Comparison of ENCODE assay signal across 22 cellular contexts in genomic region chr3:31668258-31668657, GRCh38.
DNase-seq lines count a peak whose midpoint lies in the region; ATAC-seq and TF ChIP-seq lines count a peak whose summit lies in the region.
"Had no signal": no experiment of that assay in that cellular context is flagged by ENCODE, and none has a peak within 500 bp of the region (broad histone marks: within the 10 kb centered on the region; RNA-seq: fewer than 3 reads in every experiment).

No MANE protein-coding gene starts in this region.

- H3K27ac ChIP-seq in PC-9 (peak overlapping the region; percentile 77), Peyer's patch (no peak overlapping the region)
- H3K27ac ChIP-seq: gastrocnemius medialis, upper lobe of right lung had no signal

- no peaks in the 10 kb centered on the region for H3K9me2 ChIP-seq in PC-9 (ENCODE audit: insufficient read depth)

- no peak overlapping the region for H3K4me3 ChIP-seq in PC-9
- no peak overlapping the region for H3K4me3 ChIP-seq in epithelial cell of proximal tubule (ENCODE audit: low read depth, low read length)
- H3K4me3 ChIP-seq in Peyer's patch = no peak overlapping the region
- H3K4me3 ChIP-seq: gastrocnemius medialis, K562, upper lobe of right lung had no signal

- H2AFZ ChIP-seq in PC-9 = 0 out of 2 replicates have a peak overlapping the region, but pooled peaks have one; percentile 45

- H3K4me2 ChIP-seq in PC-9 = peak overlapping the region; percentile 40

- ATAC-seq in HG02571 (IDR thresholded peaks at IDR 0.05; ENCODE audit: unreplicated experiment) = no peak
- ATAC-seq: gastrocnemius medialis; HCT116; K562; left cardiac atrium; stimulated activated naive B cell treated with anti-CD40 and anti-IgM and Interleukin-4, amounts not matched to agents 10 μg/mL and 1 μg/mL and 100 μg/mL, for 72 hours; upper lobe of right lung; WTC11 had no signal

- TF ChIP-seq POLR2A in Peyer's patch (IDR thresholded peaks at IDR 0.05) = no peak

- CTCF ChIA-PET in PC-9 (lab: Charles Lee) = no interaction called here

- H3K4me1 ChIP-seq in PC-9 (replicated peaks; ENCODE audit: insufficient read depth) = peaks cover 15% of the 10 kb centered on the region
- peaks cover 0 to 7% (median 0%) of the 10 kb centered on the region in 4 donors for H3K4me1 ChIP-seq in Peyer's patch
- H3K4me1 ChIP-seq: gastrocnemius medialis had no signal

- H3K27me3 ChIP-seq in PC-9 (ENCODE audit: insufficient read depth, low read depth) = no peaks in the 10 kb centered on the region
- no peaks in the 10 kb centered on the region for H3K27me3 ChIP-seq in Peyer's patch
- H3K27me3 ChIP-seq: gastrocnemius medialis, upper lobe of right lung had no signal

- TF ChIP-seq CTCF in PC-9 (conservative IDR thresholded peaks at IDR 0.05) (no peak), epithelial cell of proximal tubule (conservative IDR thresholded peaks at IDR 0.05; ENCODE audit: low read depth, low read length) (no peak), Peyer's patch (IDR thresholded peaks at IDR 0.05) (no peak)

- H4K20me1 ChIP-seq in PC-9 (ENCODE audit: insufficient read depth) = no peaks in the 10 kb centered on the region

- BruUV-seq in PC-9 (replicated peaks; lab: Mats Ljungman, UMichigan) = no TSS peak

- peaks cover 12% of the 10 kb centered on the region for H3F3A ChIP-seq in PC-9 (ENCODE audit: insufficient read depth, low read depth)

- DNase-seq in HPDE6-E6E7 (ENCODE audit: extremely low spot score) = peak; percentile 6
- DNase-seq in PC-9 = peak; percentile 38 to 91
- peak; percentile 10 for DNase-seq in epithelial cell of proximal tubule (ENCODE audit: low read depth)
- peak; percentile 18 for DNase-seq in mucosa of gallbladder (ENCODE audit: low spot score)
- no peak for DNase-seq in OCI-M1 (lab: John Stamatoyannopoulos, UW)
- DNase-seq in Peyer's patch = no peak
- DNase-seq: activated naive CD4-positive, alpha-beta T cell treated with anti-CD3 and anti-CD28 coated beads for 36 hours; Calu3; DMS79; gastrocnemius medialis; GF-D8; left cardiac atrium; NCI-H1930; NCI-H526; nephron progenitor cell; stimulated activated naive B cell treated with anti-CD40 and anti-IgM and Interleukin-4, amounts not matched to agents 10 μg/mL and 1 μg/mL and 100 μg/mL, for 72 hours; substantia nigra; upper lobe of right lung had no signal

- POLR2A ChIA-PET in PC-9 (lab: Charles Lee; ENCODE audit: unreplicated experiment) = no interaction called here

- H3K9me3 ChIP-seq in PC-9 (ENCODE audit: insufficient read depth, low read depth) (no peaks in the 10 kb centered on the region), Peyer's patch (no peaks in the 10 kb centered on the region)
- H3K9me3 ChIP-seq: gastrocnemius medialis, upper lobe of right lung had no signal

- H3K79me2 ChIP-seq in PC-9 (ENCODE audit: low read depth) = no peaks in the 10 kb centered on the region

- no peaks in the 10 kb centered on the region for H3K36me3 ChIP-seq in PC-9 (ENCODE audit: low read depth)
- no peaks in the 10 kb centered on the region for H3K36me3 ChIP-seq in Peyer's patch
- H3K36me3 ChIP-seq: gastrocnemius medialis, upper lobe of right lung had no signal

- intact Hi-C loops in PC-9 (cut with micrococcal nuclease; ENCODE audit: unreplicated experiment) = no loop called here

Comparison
In these comparisons a context has a peak if more than half of its experiments do, and no peak if none do; other contexts are left out.
1. DNase-seq: peak in HPDE6-E6E7 (single experiment), PC-9 (2 of 2), epithelial cell of proximal tubule (single experiment) and mucosa of gallbladder (single experiment); none in OCI-M1 (single experiment) and Peyer's patch (0 of 3).